8 cellular contexts compared by ENCODE assay signal in the genomic region with DNA sequence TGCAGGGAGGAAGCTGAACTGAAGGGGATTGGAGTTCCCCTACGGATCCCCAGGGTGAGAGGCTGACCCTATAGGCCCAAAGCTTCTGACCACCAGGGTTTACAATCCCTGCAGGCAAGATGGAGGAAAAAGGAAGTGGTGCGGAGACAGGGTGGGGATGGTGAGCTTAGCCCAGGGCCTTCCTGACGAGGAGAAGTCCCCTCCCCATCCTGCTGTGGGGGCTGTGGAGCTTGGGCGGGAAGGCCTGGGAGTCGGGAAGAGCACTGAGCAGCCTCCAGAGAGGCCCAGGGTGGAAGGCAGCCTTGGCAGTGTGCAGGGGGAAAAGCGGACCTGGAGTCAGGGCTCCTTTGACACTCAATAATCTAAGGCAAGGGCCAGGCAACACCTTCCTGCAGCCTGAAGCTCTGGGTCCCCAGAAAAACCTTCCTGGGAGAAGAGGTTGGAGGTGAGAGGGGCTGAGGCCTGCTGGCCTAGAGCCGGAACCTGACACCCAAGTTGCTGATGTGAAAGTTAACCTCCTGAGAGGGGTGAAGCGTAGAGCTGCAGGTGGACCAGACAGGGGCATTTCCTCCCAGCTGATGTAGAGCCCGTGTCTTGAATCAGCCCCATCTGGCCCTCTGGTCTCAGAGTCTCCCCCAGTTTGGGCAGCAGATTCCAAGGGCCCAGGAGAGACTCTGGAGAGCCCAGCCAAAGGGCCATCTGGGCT. TPM values are rescaled to one million over a fixed set of nuclear protein-coding genes. Genes with fewer than 3 reads are reported as not detected.
DNase-seq lines count a peak whose midpoint lies in the region; ATAC-seq and TF ChIP-seq lines count a peak whose summit lies in the region.

No MANE protein-coding gene starts in this region.

- peak overlapping the region; percentile 96 for H3K27ac ChIP-seq in OCI-LY7 (ENCODE audit: low read depth, low read length, poor library complexity, severe bottlenecking)

- peak overlapping the region; percentile 92 for H3K4me3 Mint-ChIP-seq in activated naive CD4-positive, alpha-beta T cell treated with anti-CD3 and anti-CD28 coated beads, Interleukin-2, amount 50 U/mL, for 24 hours
- H3K4me3 Mint-ChIP-seq in naive B cell, result peak overlapping the region; percentile 86 to 96 (median 90)

- no peaks in the 10 kb centered on the region for H3K9me2 ChIP-seq in OCI-LY7 (ENCODE audit: insufficient read depth, low read length)

- peak overlapping the region; percentile 66 for H3K4me3 ChIP-seq in OCI-LY7 (ENCODE audit: low read depth, low read length, poor library complexity, severe bottlenecking)

- H3K36me3 ChIP-seq in OCI-LY7 (ENCODE audit: insufficient read depth, low read length), result peaks cover 19% of the 10 kb centered on the region; the same call in 1 of the 2 replicates

- H3K4me2 ChIP-seq in OCI-LY7 (ENCODE audit: low read length), result peak overlapping the region; percentile 98

- intact Hi-C loops in OCI-LY7 (cut with micrococcal nuclease; ENCODE audit: unreplicated experiment), result loop anchor here (1.0 to 5.0 kb wide), 4 partner anchors 22 to 596 kb away; partner anchors contain the start of gene SENP1

- no TSS peak for BruUV-seq in OCI-LY7 (replicated peaks; lab: Mats Ljungman, UMichigan)

- no peak for TF ChIP-seq CTCF in OCI-LY7 (conservative IDR thresholded peaks at IDR 0.05; ENCODE audit: low read length)

- peaks cover 8% of the 10 kb centered on the region for H3K36me3 Mint-ChIP-seq in activated naive CD4-positive, alpha-beta T cell treated with anti-CD3 and anti-CD28 coated beads, Interleukin-2, amount 50 U/mL, for 24 hours
- no peaks in the 10 kb centered on the region for H3K36me3 Mint-ChIP-seq in naive B cell

- peak overlapping the region; percentile 98 for H3K27ac Mint-ChIP-seq in activated naive CD4-positive, alpha-beta T cell treated with anti-CD3 and anti-CD28 coated beads, Interleukin-2, amount 50 U/mL, for 24 hours
- H3K27ac Mint-ChIP-seq in naive B cell, result peak overlapping the region; percentile 94 to 99 (median 98)

- DNase-seq in activated naive CD4-positive, alpha-beta T cell (lab: John Stamatoyannopoulos, UW), result no peak
- DNase-seq in OCI-LY7 (ENCODE audit: low spot score) (peak; percentile 89), dermis blood vessel endothelial cell (peak; percentile 44), naive B cell (peak; percentile 38), DMS153 (lab: John Stamatoyannopoulos, UW) (no peak), HCEC 1CT (no peak)

- H3K4me1 Mint-ChIP-seq in activated naive CD4-positive, alpha-beta T cell treated with anti-CD3 and anti-CD28 coated beads, Interleukin-2, amount 50 U/mL, for 24 hours, result peaks cover 86% of the 10 kb centered on the region
- H3K4me1 Mint-ChIP-seq in naive B cell, result peaks cover 73 to 99% (median 94%) of the 10 kb centered on the region in 3 donors

- no peaks in the 10 kb centered on the region for H3K27me3 Mint-ChIP-seq in activated naive CD4-positive, alpha-beta T cell treated with anti-CD3 and anti-CD28 coated beads, Interleukin-2, amount 50 U/mL, for 24 hours
- H3K27me3 Mint-ChIP-seq in naive B cell, result no peaks in the 10 kb centered on the region

- H3K79me2 ChIP-seq in OCI-LY7 (ENCODE audit: insufficient read depth, low read depth, low read length), result peaks cover 96% of the 10 kb centered on the region

- peaks cover 7% of the 10 kb centered on the region; the same call in 1 of the 2 replicates for H4K20me1 ChIP-seq in OCI-LY7 (ENCODE audit: insufficient read depth, low read length)

- CTCF ChIA-PET in OCI-LY7 (lab: Charles Lee; ENCODE audit: unreplicated experiment), result interaction anchor here (0.6 to 8.0 kb wide), 3 partner anchors 16 to 140 kb away, joined by 4 to 133 read pairs (median 9); no protein-coding TSS in a partner anchor

- no peaks in the 10 kb centered on the region for H3K9me3 Mint-ChIP-seq in activated naive CD4-positive, alpha-beta T cell treated with anti-CD3 and anti-CD28 coated beads, Interleukin-2, amount 50 U/mL, for 24 hours
- H3K9me3 Mint-ChIP-seq in naive B cell, result no peaks in the 10 kb centered on the region

- peak; percentile 21 for ATAC-seq in HG02840 (IDR thresholded peaks at IDR 0.05; ENCODE audit: low FRiP score, unreplicated experiment)
- peak; percentile 3 to 19 for ATAC-seq in naive B cell (ENCODE audit: low read depth in 2 of 2)

- POLR2A ChIA-PET in OCI-LY7 (lab: Charles Lee), result interaction anchor here (0.5 to 10.4 kb wide), 6 partner anchors 9 to 592 kb away, joined by 3 to 342 read pairs (median 3); no protein-coding TSS in a partner anchor

- H3K9me3 ChIP-seq in OCI-LY7 (ENCODE audit: low read length), result no peaks in the 10 kb centered on the region

- H2AFZ ChIP-seq in OCI-LY7 (ENCODE audit: low read length), result no peak overlapping the region

- H3K4me1 ChIP-seq in OCI-LY7 (ENCODE audit: insufficient read depth, low read length, poor library complexity, severe bottlenecking), result peaks cover 98% of the 10 kb centered on the region

RNA-seq across cellular contexts. Expression of gene HDAC7, which starts 6.1 kb away (rescaled TPM):
- total RNA-seq in OCI-LY7 (2014; rRNA removed; shearing (Covaris generic)), result 38.4 and 45.9 TPM in 2 replicates
- total RNA-seq in OCI-LY7 (2022) (130 and 131 TPM in 2 replicates), dermis blood vessel endothelial cell (55.0 and 75.4 TPM in 2 replicates)
- polyA plus RNA-seq in naive B cell (ENCODE audit: low read depth in 6 of 6), result 10 to 100 TPM in 1 of 6 donors, 1 to 10 TPM in 5; 4.5 to 17.1 (median 7.0) TPM

RNA-seq across cellular contexts. Expression of gene SLC48A1, which starts 40.6 kb away (rescaled TPM):
- total RNA-seq in OCI-LY7 (2014; rRNA removed; shearing (Covaris generic)), result 3.8 and 9.6 TPM in 2 replicates
- total RNA-seq in OCI-LY7 (2022) (8.6 and 12.0 TPM in 2 replicates), dermis blood vessel endothelial cell (19.2 and 22.1 TPM in 2 replicates)
- 10 to 100 TPM; 12.2 to 18.3 (median 13.9) TPM for polyA plus RNA-seq in naive B cell (ENCODE audit: low read depth in 6 of 6)

RNA-seq across cellular contexts. Expression of gene RAPGEF3, which starts 55.0 kb away (rescaled TPM):
- total RNA-seq in OCI-LY7 (2014; rRNA removed; shearing (Covaris generic)), result 0.69 and 0.80 TPM in 2 replicates
- total RNA-seq in OCI-LY7 (2022) (2.9 and 4.7 TPM in 2 replicates), dermis blood vessel endothelial cell (52.0 and 106 TPM in 2 replicates)
- polyA plus RNA-seq in naive B cell (ENCODE audit: low read depth in 6 of 6), result 1 to 10 TPM in 2 of 6 donors, under 1 TPM in 3, not detected in 1; 0.39 to 2.6 (median 0.52) TPM

Comparison
In these comparisons a context has a peak if more than half of its experiments do, and no peak if none do; other contexts are left out.
1. DNase-seq: peak in OCI-LY7 (single experiment), dermis blood vessel endothelial cell (single experiment) and naive B cell (single experiment); none in activated naive CD4-positive, alpha-beta T cell (0 of 4), DMS153 (single experiment) and HCEC 1CT (single experiment).